1 cellular context compared by ENCODE assay signal in genomic region chrX:49309401-49309981, GRCh38.
TF ChIP-seq lines count a peak whose summit lies in the region.

No MANE protein-coding gene starts in this region.

TF ChIP-seq in H1, 55 proteins besides CTCF, POLR2A, EP300 and RAD21:
- TF ChIP-seq TEAD4 (IDR thresholded peaks at IDR 0.05; ENCODE audit: low read depth, low read length) (peak; percentile 44; the same call in 1 of the 2 replicates), EGR1 (IDR thresholded peaks at IDR 0.05; ENCODE audit: borderline replicate concordance, low read depth, low read length) (0 out of 2 replicates have a peak, but pooled peaks have one; percentile 12), CHD2 (IDR thresholded peaks at IDR 0.05; ENCODE audit: low read length) (no peak), CEBPB (IDR thresholded peaks at IDR 0.05; ENCODE audit: low read depth, low read length) (0 out of 2 replicates have a peak, but pooled peaks have one; percentile 17), SP1 (IDR thresholded peaks at IDR 0.05; ENCODE audit: low read depth, low read length) (peak; percentile 86), MAFK (IDR thresholded peaks at IDR 0.05; ENCODE audit: low read depth, low read length) (no peak), RBBP5 (IDR thresholded peaks at IDR 0.05; ENCODE audit: borderline replicate concordance, low read depth, low read length) (peak; percentile 95; the same call in 1 of the 2 replicates), RNF2 (IDR thresholded peaks at IDR 0.05; ENCODE audit: borderline replicate concordance, low read depth, low read length, missing control alignments, poor library complexity, severe bottlenecking) (no peak), ASH2L (IDR thresholded peaks at IDR 0.05; ENCODE audit: low read length) (peak; percentile 96)
